In genomic region chr3:50164984-50165383, GRCh38 we compare ENCODE assay signal across 15 cellular contexts. TPM values are rescaled to one million over a fixed set of nuclear protein-coding genes. Genes with fewer than 3 reads are reported as not detected.
DNase-seq lines count a peak whose midpoint lies in the region; ATAC-seq and TF ChIP-seq lines count a peak whose summit lies in the region.
"Had no signal": no experiment of that assay in that cellular context is flagged by ENCODE, and none has a peak within 500 bp of the region (broad histone marks: within the 10 kb centered on the region; RNA-seq: fewer than 3 reads in every experiment).

No MANE protein-coding gene starts in this region.

- ATAC-seq in heart right ventricle (no peak), left cardiac atrium (no peak), upper lobe of right lung (no peak)
- ATAC-seq: effector memory CD8-positive, alpha-beta T cell had no signal

- H3K9me3 ChIP-seq in heart right ventricle (no peaks in the 10 kb centered on the region), neuronal stem cell (replicated peaks in 1 of 2; ENCODE audit: control insufficient read depth in 2 of 2, insufficient read depth in 1 of 2, low read depth in 1 of 2, low read length in 2 of 2) (no peaks in the 10 kb centered on the region), upper lobe of right lung (no peaks in the 10 kb centered on the region)

- H3K14ac ChIP-seq in neuronal stem cell (ENCODE audit: low read length), result no peak overlapping the region

- no peak for DNase-seq in heart right ventricle
- DNase-seq in left cardiac atrium, result no peak
- no peak for DNase-seq in epithelial cell of esophagus (ENCODE audit: low read depth)
- no peak for DNase-seq in neuronal stem cell (ENCODE audit: low spot score)
- no peak for DNase-seq in upper lobe of right lung
- no peak for DNase-seq in DMS 273 (lab: John Stamatoyannopoulos, UW; ENCODE audit: unreplicated experiment)
- no peak for DNase-seq in pons (ENCODE audit: low spot score)
- no peak for DNase-seq in anterior cingulate cortex (lab: John Stamatoyannopoulos, UW)
- DNase-seq: activated CD4-positive, alpha-beta T cell treated with anti-CD3 and anti-CD28 coated beads for 4 hours; effector memory CD8-positive, alpha-beta T cell; NCI-H1436; NCI-H345; T-helper 1 cell had no signal

- peaks cover 20% of the 10 kb centered on the region for H3K79me1 ChIP-seq in neuronal stem cell (ENCODE audit: low read depth, low read length)

- no peaks in the 10 kb centered on the region for H3K27me3 ChIP-seq in heart right ventricle
- H3K27me3 ChIP-seq in neuronal stem cell (ENCODE audit: control insufficient read depth in 3 of 3, insufficient read depth in 3 of 3, low read depth in 1 of 3, low read length in 3 of 3), result peaks cover 0 to 39% (median 0%) of the 10 kb centered on the region in 3 experiments
- no peaks in the 10 kb centered on the region for H3K27me3 ChIP-seq in upper lobe of right lung

- H2BK120ac ChIP-seq in neuronal stem cell (ENCODE audit: low read depth, low read length), result no peak overlapping the region

- no peak overlapping the region for H4K91ac ChIP-seq in neuronal stem cell (ENCODE audit: low read depth, low read length, poor library complexity)

- peak overlapping the region; percentile 43 to 91 (median 84) for H3K27ac ChIP-seq in heart right ventricle
- peak overlapping the region; percentile 89 for H3K27ac ChIP-seq in neuronal stem cell (replicated peaks; ENCODE audit: low read length)
- H3K27ac ChIP-seq in upper lobe of right lung, result peak overlapping the region; percentile 76

- no peak overlapping the region for H3K4me2 ChIP-seq in neuronal stem cell (ENCODE audit: insufficient read depth, low read length, poor library complexity, severe bottlenecking)

- intact Hi-C loops in heart right ventricle (cut with DNase I), result no loop called here
- intact Hi-C loops in left cardiac atrium (cut with DNase I), result no loop called here
- intact Hi-C loops in upper lobe of right lung (cut with DNase I), result no loop called here

- H3K4me3 ChIP-seq in heart right ventricle, result no peak overlapping the region
- H3K4me3 ChIP-seq in epithelial cell of esophagus (ENCODE audit: low read length), result peak overlapping the region; percentile 24
- no peak overlapping the region for H3K4me3 ChIP-seq in neuronal stem cell (ENCODE audit: low read length in 2 of 2)
- H3K4me3 ChIP-seq in upper lobe of right lung, result no peak overlapping the region

- H3K4ac ChIP-seq in neuronal stem cell (ENCODE audit: low read length), result no peak overlapping the region

- peaks cover 50 to 100% (median 88%) of the 10 kb centered on the region in 9 donors for H3K4me1 ChIP-seq in heart right ventricle
- H3K4me1 ChIP-seq in neuronal stem cell (ENCODE audit: control insufficient read depth in 2 of 2, insufficient read depth in 1 of 2, low read depth in 1 of 2, low read length in 2 of 2), result peaks cover 37 to 54% of the 10 kb centered on the region in 2 donors
- H3K4me1 ChIP-seq in upper lobe of right lung, result peaks cover 84% of the 10 kb centered on the region

- no peak overlapping the region for H4K8ac ChIP-seq in neuronal stem cell (ENCODE audit: low read depth, low read length)

- no peak overlapping the region for H2AFZ ChIP-seq in neuronal stem cell (ENCODE audit: low read length)

- no peak overlapping the region for H3K18ac ChIP-seq in neuronal stem cell (ENCODE audit: low read length)

- peak overlapping the region; percentile 91 for H2AK5ac ChIP-seq in neuronal stem cell (ENCODE audit: low read depth, low read length)

- H2BK5ac ChIP-seq in neuronal stem cell (ENCODE audit: low read length), result peak overlapping the region; percentile 92

- H3K9ac ChIP-seq in neuronal stem cell (ENCODE audit: low read depth, low read length, poor library complexity), result no peak overlapping the region

- TF ChIP-seq CTCF in heart right ventricle (IDR thresholded peaks at IDR 0.05) (no peak), epithelial cell of esophagus (IDR thresholded peaks at IDR 0.05; ENCODE audit: insufficient read depth, low read depth, low read length, missing control alignments) (no peak), upper lobe of right lung (IDR thresholded peaks at IDR 0.05) (no peak)

- no peak overlapping the region for H2BK12ac ChIP-seq in neuronal stem cell (ENCODE audit: low read length)

- peak overlapping the region; percentile 83 for H2BK15ac ChIP-seq in neuronal stem cell (ENCODE audit: low read length)

- no peak overlapping the region for H3K23ac ChIP-seq in neuronal stem cell (ENCODE audit: low read depth, low read length, poor library complexity)

- no peaks in the 10 kb centered on the region for H3K36me3 ChIP-seq in heart right ventricle
- peaks cover 0 to 39% of the 10 kb centered on the region in 2 donors for H3K36me3 ChIP-seq in neuronal stem cell (replicated peaks in 1 of 2; ENCODE audit: control insufficient read depth in 2 of 2, insufficient read depth in 2 of 2, low read length in 2 of 2)
- H3K36me3 ChIP-seq in upper lobe of right lung, result no peaks in the 10 kb centered on the region

RNA-seq across cellular contexts. Expression of gene SEMA3F, which starts 9.9 kb away (rescaled TPM):
- total RNA-seq in heart right ventricle, result 10 to 100 TPM in 5 of 10 donors, 1 to 10 TPM in 5; 5.1 to 37.2 (median 10.2) TPM
- polyA plus RNA-seq in heart right ventricle, result 10 to 100 TPM; 15.1 to 21.3 TPM
- 10 to 100 TPM; 12.5 to 24.0 TPM for total RNA-seq in left cardiac atrium
- polyA plus RNA-seq in neuronal stem cell (2013, experiment 1 of 2), result 68.0 TPM
- 67.2 TPM for polyA plus RNA-seq in neuronal stem cell (2013, experiment 2 of 2)
- 65.6 TPM for total RNA-seq in upper lobe of right lung
- polyA plus RNA-seq: IgD-negative memory B cell had no signal

RNA-seq across cellular contexts. Expression of gene GNAT1, which starts 26.4 kb away (rescaled TPM):
- not detected for total RNA-seq in heart right ventricle
- not detected for polyA plus RNA-seq in heart right ventricle
- total RNA-seq in left cardiac atrium, result not detected
- polyA plus RNA-seq in neuronal stem cell (2013, experiment 1 of 2), result 0.03 TPM
- polyA plus RNA-seq in neuronal stem cell (2013, experiment 2 of 2), result 0.04 TPM
- not detected for total RNA-seq in upper lobe of right lung
- total RNA-seq: OCI-LY7 had no signal
- polyA plus RNA-seq: IgD-negative memory B cell had no signal

RNA-seq across cellular contexts. Expression of gene SLC38A3, which starts 40.1 kb away (rescaled TPM):
- total RNA-seq in heart right ventricle, result 10 to 100 TPM in 7 of 10 donors, 1 to 10 TPM in 3; 6.2 to 16.4 (median 11.2) TPM
- 10 to 100 TPM in 1 of 2 donors, 1 to 10 TPM in 1; 1.4 to 11.8 TPM for polyA plus RNA-seq in heart right ventricle
- total RNA-seq in left cardiac atrium, result 1 to 10 TPM; 5.2 to 7.7 TPM
- 3.5 TPM for polyA plus RNA-seq in neuronal stem cell (2013, experiment 1 of 2)
- polyA plus RNA-seq in neuronal stem cell (2013, experiment 2 of 2), result 3.2 TPM
- not detected for total RNA-seq in upper lobe of right lung
- total RNA-seq: OCI-LY7 had no signal
- polyA plus RNA-seq: IgD-negative memory B cell had no signal
